1 cellular context compared by ENCODE assay signal in the genomic region with DNA sequence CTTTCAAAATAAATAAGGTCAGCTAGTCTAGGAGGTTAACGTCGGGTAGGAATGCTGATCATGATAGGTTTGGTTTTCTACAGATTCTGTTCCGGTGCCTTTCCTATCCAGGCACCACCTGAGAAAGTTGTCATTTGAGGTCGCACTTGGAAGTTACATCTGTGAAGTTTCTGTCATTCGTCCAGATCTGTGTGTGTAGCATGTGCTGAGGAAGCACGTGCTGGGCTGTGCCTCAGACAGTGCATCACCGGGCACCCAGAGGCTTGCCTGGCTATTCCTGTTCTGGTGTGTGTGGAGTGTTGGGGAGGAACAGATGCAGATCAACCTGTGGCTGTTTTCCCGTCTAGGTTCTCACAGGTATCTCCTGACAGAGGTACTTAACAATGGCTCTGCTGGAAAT.
TF ChIP-seq lines count a peak whose summit lies in the region.

No MANE protein-coding gene starts in this region.

TF ChIP-seq in IMR-90, 13 proteins besides CTCF, POLR2A, EP300 and RAD21:
- TF ChIP-seq BHLHE40 (IDR thresholded peaks at IDR 0.05; ENCODE audit: low read depth, low read length): no peak
- TF ChIP-seq CHD1 (IDR thresholded peaks at IDR 0.05; ENCODE audit: low read depth, low read length): no peak
- TF ChIP-seq CEBPB (IDR thresholded peaks at IDR 0.05; ENCODE audit: low read depth, low read length): no peak
- no peak for TF ChIP-seq FOS (IDR thresholded peaks at IDR 0.05; ENCODE audit: low read depth, low read length)
- no peak for TF ChIP-seq MAFK (IDR thresholded peaks at IDR 0.05; ENCODE audit: low read depth, low read length)
- TF ChIP-seq, protein P1, sequence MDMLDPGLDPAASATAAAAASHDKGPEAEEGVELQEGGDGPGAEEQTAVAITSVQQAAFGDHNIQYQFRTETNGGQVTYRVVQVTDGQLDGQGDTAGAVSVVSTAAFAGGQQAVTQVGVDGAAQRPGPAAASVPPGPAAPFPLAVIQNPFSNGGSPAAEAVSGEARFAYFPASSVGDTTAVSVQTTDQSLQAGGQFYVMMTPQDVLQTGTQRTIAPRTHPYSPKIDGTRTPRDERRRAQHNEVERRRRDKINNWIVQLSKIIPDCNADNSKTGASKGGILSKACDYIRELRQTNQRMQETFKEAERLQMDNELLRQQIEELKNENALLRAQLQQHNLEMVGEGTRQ (IDR thresholded peaks at IDR 0.05; ENCODE audit: low read depth, low read length): no peak
- no peak for TF ChIP-seq RCOR1 (IDR thresholded peaks at IDR 0.05; ENCODE audit: insufficient replicate concordance, low read length)
- no peak for TF ChIP-seq MXI1 (IDR thresholded peaks at IDR 0.05; ENCODE audit: borderline replicate concordance, low read depth, low read length)
- no peak for TF ChIP-seq NFE2L2 (IDR thresholded peaks at IDR 0.05; ENCODE audit: low read depth, low read length)
